ENCODE assay signal across 1 cellular context in the genomic region with DNA sequence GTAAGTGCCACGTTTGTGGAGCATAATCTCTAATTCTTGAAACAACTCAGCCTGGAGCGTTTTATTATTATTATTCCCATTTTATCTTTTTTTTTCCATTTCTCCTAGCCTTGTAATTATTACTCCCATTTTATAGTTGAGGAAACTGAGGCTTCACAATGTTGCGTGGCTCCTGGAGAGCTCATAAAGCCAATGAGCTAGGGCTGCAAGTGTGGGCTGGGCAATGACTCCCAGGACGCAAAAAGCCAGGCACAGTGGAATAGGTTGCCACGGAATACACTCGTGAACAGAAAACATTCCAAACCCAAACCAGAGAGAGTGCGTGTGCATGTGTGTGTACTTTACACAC.
A peak's percentile ranks its signal among the peaks of the same experiment; 100 is the strongest.
TF ChIP-seq lines count a peak whose summit lies in the region.

No MANE protein-coding gene starts in this region.

TF ChIP-seq in HepG2, 621 proteins besides CTCF, POLR2A, EP300 and RAD21:
- TF ChIP-seq ZNF230 (CRISPR knock-in tag; IDR thresholded peaks at IDR 0.05), result no peak
- no peak for TF ChIP-seq ZFYVE20 (CRISPR knock-in tag; IDR thresholded peaks at IDR 0.05; ENCODE audit: borderline replicate concordance, low read depth)
- TF ChIP-seq DMAP1 (CRISPR knock-in tag; IDR thresholded peaks at IDR 0.05), result 0 out of 2 replicates have a peak, but pooled peaks have one; percentile 7
- TF ChIP-seq, protein P1, sequence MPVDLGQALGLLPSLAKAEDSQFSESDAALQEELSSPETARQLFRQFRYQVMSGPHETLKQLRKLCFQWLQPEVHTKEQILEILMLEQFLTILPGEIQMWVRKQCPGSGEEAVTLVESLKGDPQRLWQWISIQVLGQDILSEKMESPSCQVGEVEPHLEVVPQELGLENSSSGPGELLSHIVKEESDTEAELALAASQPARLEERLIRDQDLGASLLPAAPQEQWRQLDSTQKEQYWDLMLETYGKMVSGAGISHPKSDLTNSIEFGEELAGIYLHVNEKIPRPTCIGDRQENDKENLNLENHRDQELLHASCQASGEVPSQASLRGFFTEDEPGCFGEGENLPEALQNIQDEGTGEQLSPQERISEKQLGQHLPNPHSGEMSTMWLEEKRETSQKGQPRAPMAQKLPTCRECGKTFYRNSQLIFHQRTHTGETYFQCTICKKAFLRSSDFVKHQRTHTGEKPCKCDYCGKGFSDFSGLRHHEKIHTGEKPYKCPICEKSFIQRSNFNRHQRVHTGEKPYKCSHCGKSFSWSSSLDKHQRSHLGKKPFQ (CRISPR knock-in tag; IDR thresholded peaks at IDR 0.05; ENCODE audit: insufficient replicate concordance), result no peak
- TF ChIP-seq ZNF629 (CRISPR knock-in tag; conservative IDR thresholded peaks at IDR 0.05), result peak; percentile 80
- TF ChIP-seq ZNF3 (CRISPR knock-in tag; IDR thresholded peaks at IDR 0.05), result peak; percentile 76; the same call in 1 of the 2 replicates
- TF ChIP-seq TBX2 (CRISPR knock-in tag; IDR thresholded peaks at IDR 0.05; ENCODE audit: borderline replicate concordance), result 0 out of 2 replicates have a peak, but pooled peaks have one; percentile 26
